ENCODE assay signal across 1 cellular context in the genomic region with DNA sequence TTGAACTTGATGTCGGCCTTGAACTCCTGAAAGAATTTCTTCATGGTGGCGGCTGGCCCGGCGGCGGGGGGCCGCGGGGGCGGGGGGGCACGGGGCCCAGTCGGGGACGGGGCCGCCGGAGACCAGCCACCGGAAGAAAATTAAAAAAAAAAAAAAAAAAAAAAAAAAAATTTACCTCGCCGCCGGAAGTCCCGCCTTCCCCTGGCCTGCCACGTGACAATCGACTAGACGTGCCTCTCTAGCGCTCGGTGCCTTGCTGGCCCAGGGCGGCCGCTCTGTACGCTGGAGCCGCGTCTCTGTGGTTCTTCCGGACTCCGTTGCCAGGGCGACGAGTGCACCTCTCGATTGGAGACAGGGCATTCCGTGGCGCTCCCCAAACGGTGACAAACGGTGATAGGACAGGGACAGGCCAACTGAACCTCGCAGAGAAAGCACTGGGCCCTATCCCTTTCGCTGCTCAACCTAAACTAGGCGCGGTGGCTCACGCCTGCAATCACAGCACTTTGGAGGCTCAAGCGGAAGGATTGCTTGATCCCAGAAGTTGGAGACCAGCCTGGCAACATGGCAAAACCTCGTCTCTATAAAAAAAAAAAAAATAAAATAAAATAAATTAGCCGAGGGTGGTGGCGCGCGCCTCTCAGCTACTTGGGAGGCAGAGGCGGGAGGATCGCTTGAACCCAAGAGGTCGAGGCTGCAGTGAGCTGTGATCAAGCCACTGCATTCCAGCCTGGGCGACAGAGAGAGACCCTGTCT.
TF ChIP-seq lines count a peak whose summit lies in the region.

A gene with protein sequence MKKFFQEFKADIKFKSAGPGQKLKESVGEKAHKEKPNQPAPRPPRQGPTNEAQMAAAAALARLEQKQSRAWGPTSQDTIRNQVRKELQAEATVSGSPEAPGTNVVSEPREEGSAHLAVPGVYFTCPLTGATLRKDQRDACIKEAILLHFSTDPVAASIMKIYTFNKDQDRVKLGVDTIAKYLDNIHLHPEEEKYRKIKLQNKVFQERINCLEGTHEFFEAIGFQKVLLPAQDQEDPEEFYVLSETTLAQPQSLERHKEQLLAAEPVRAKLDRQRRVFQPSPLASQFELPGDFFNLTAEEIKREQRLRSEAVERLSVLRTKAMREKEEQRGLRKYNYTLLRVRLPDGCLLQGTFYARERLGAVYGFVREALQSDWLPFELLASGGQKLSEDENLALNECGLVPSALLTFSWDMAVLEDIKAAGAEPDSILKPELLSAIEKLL (minus strand): TSS at position 141 of the 753 bp plus-strand sequence. CDS start 97 bp downstream, at position 44.

TF ChIP-seq in GM23338, 12 proteins besides CTCF, POLR2A, EP300 and RAD21 (continued from another document):
- TF ChIP-seq, protein P1, sequence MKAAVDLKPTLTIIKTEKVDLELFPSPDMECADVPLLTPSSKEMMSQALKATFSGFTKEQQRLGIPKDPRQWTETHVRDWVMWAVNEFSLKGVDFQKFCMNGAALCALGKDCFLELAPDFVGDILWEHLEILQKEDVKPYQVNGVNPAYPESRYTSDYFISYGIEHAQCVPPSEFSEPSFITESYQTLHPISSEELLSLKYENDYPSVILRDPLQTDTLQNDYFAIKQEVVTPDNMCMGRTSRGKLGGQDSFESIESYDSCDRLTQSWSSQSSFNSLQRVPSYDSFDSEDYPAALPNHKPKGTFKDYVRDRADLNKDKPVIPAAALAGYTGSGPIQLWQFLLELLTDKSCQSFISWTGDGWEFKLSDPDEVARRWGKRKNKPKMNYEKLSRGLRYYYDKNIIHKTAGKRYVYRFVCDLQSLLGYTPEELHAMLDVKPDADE (IDR thresholded peaks at IDR 0.05), result peak; percentile 82
- TF ChIP-seq ZNF462 (CRISPR knock-in tag; IDR thresholded peaks at IDR 0.05) (no peak), POLR2AphosphoS5 (IDR thresholded peaks at IDR 0.05; ENCODE audit: low read depth) (peak; percentile 26)
